In the genomic region with DNA sequence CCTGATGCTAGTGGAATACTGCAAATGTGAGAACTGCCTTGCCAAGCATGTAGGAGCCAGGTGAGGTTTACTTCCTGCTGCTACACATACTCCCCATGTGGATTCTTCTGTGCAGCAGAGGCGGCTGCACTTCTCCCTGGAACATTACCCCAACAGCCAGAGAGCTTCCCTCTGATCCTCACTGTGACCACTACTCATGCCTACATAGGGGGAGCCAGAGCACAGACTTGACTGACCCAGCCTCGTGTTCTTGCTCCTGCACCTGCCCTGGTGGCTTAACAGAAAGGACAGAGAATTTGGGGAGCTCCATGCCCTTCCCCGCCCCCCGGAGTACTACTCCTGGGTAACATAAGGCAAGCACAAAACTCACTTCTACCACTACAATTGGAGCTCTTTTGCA, we compare ENCODE assay signal across 27 cellular contexts. TPM values are rescaled to one million over a fixed set of nuclear protein-coding genes. Genes with fewer than 3 reads are reported as not detected.
"Had no signal": no experiment of that assay in that cellular context is flagged by ENCODE, and none has a peak within 500 bp of the region (broad histone marks: within the 10 kb centered on the region; RNA-seq: fewer than 3 reads in every experiment).

No MANE protein-coding gene starts in this region.

- H2AFZ ChIP-seq: parathyroid adenoma had no signal

- H3K36me3 ChIP-seq: breast epithelium, esophagus muscularis mucosa, heart left ventricle, stomach, thyroid gland had no signal

- H3K4me3 Mint-ChIP-seq: activated T-cell treated with anti-CD3 and anti-CD28 coated beads, Interleukin-2, amount 50 U/mL, for 72 hours; mesothelial cell of epicardium; naive B cell; nephron progenitor cell; stimulated activated naive B cell treated with anti-CD40 and anti-IgM and Interleukin-4, amounts not matched to agents 10 μg/mL and 1 μg/mL and 100 μg/mL, for 72 hours had no signal

- H3K4me1 Mint-ChIP-seq: mesothelial cell of epicardium; naive B cell; nephron progenitor cell; stimulated activated naive B cell treated with anti-CD40 and anti-IgM and Interleukin-4, amounts not matched to agents 10 μg/mL and 1 μg/mL and 100 μg/mL, for 72 hours had no signal

- H3K27ac ChIP-seq: breast epithelium, esophagus muscularis mucosa, foreskin keratinocyte, heart left ventricle, parathyroid adenoma, psoas muscle, stomach, thyroid gland had no signal

- H3K4me2 ChIP-seq: smooth muscle cell had no signal

- H3K27me3 ChIP-seq: breast epithelium, esophagus muscularis mucosa, foreskin keratinocyte, heart left ventricle, stomach, thyroid gland had no signal

- H3K9ac ChIP-seq: parathyroid adenoma had no signal

- H3K4me1 ChIP-seq: breast epithelium, esophagus muscularis mucosa, foreskin keratinocyte, parathyroid adenoma, psoas muscle, stomach, thyroid gland had no signal

- DNase-seq: activated CD4-positive, alpha-beta T cell treated with anti-CD3 and anti-CD28 coated beads for 4 hours; activated CD4-positive, alpha-beta T cell treated with anti-CD3 and anti-CD28 coated beads, Interleukin-2, amount 50 U/mL, for 4 hours; activated naive CD4-positive, alpha-beta T cell; activated T-cell treated with anti-CD3 and anti-CD28 coated beads for 4 hours; activated T-cell treated with anti-CD3 and anti-CD28 coated beads, Interleukin-2, amount 50 U/mL, for 72 hours; central memory CD4-positive, alpha-beta T cell; foreskin keratinocyte; heart left ventricle; hypothalamus; left cardiac atrium; left ventricle myocardium superior; naive B cell; nephron progenitor cell; psoas muscle; stimulated activated CD4-positive, alpha-beta T cell treated with anti-CD3 and anti-CD28 coated beads, Interleukin-2, amount 100 ng/mL, for 24 hours; stimulated activated naive B cell treated with anti-CD40 and anti-IgM and Interleukin-4, amounts not matched to agents 10 μg/mL and 1 μg/mL and 100 μg/mL, for 72 hours; stomach; thyroid gland had no signal

- FAIRE-seq: keratinocyte had no signal

- ATAC-seq: activated naive CD4-positive, alpha-beta T cell treated with anti-CD3 and anti-CD28 coated beads, Interleukin-2, amount 50 U/mL, for 72 hours; activated T-cell treated with anti-CD3 and anti-CD28 coated beads, Interleukin-2, amount 50 U/mL, for 72 hours; foreskin keratinocyte; heart left ventricle; left cardiac atrium; left ventricle myocardium superior; psoas muscle; stimulated activated naive B cell treated with anti-CD40 and anti-IgM and Interleukin-4, amounts not matched to agents 10 μg/mL and 1 μg/mL and 100 μg/mL, for 72 hours had no signal

- H3K27ac Mint-ChIP-seq: activated naive CD4-positive, alpha-beta T cell treated with anti-CD3 and anti-CD28 coated beads, Interleukin-2, amount 50 U/mL, for 72 hours; activated T-cell treated with anti-CD3 and anti-CD28 coated beads, Interleukin-2, amount 50 U/mL, for 72 hours; mesothelial cell of epicardium; naive B cell; nephron progenitor cell; stimulated activated naive B cell treated with anti-CD40 and anti-IgM and Interleukin-4, amounts not matched to agents 10 μg/mL and 1 μg/mL and 100 μg/mL, for 72 hours had no signal

- H3K4me3 ChIP-seq: breast epithelium, esophagus muscularis mucosa, heart left ventricle, psoas muscle, smooth muscle cell, stomach, thyroid gland had no signal

- H3K79me2 ChIP-seq: parathyroid adenoma had no signal

- H3K36me3 Mint-ChIP-seq: activated naive CD4-positive, alpha-beta T cell treated with anti-CD3 and anti-CD28 coated beads, Interleukin-2, amount 50 U/mL, for 72 hours; mesothelial cell of epicardium; naive B cell; stimulated activated naive B cell treated with anti-CD40 and anti-IgM and Interleukin-4, amounts not matched to agents 10 μg/mL and 1 μg/mL and 100 μg/mL, for 72 hours had no signal

- H3K9me3 ChIP-seq: breast epithelium, esophagus muscularis mucosa, psoas muscle, stomach, thyroid gland had no signal

- H3K27me3 Mint-ChIP-seq: naive B cell; stimulated activated naive B cell treated with anti-CD40 and anti-IgM and Interleukin-4, amounts not matched to agents 10 μg/mL and 1 μg/mL and 100 μg/mL, for 72 hours had no signal

RNA-seq across cellular contexts. Expression of a gene that starts 38.4 kb away (rescaled TPM):
- total RNA-seq: activated naive CD4-positive, alpha-beta T cell treated with anti-CD3 and anti-CD28 coated beads, Interleukin-2, amount 50 U/mL, for 72 hours; activated T-cell treated with anti-CD3 and anti-CD28 coated beads, Interleukin-2, amount 50 U/mL, for 72 hours; breast epithelium; esophagus muscularis mucosa; foreskin keratinocyte; heart left ventricle; left cardiac atrium; left ventricle myocardium superior; lung microvascular endothelial cell; mesothelial cell of epicardium; psoas muscle; smooth muscle cell; stomach; thyroid gland; ureter had no signal
- polyA plus RNA-seq: foreskin keratinocyte, heart left ventricle, keratinocyte, psoas muscle, smooth muscle cell, stomach had no signal

RNA-seq across cellular contexts. Expression of a gene that starts 52.0 kb away (rescaled TPM):
- total RNA-seq: activated naive CD4-positive, alpha-beta T cell treated with anti-CD3 and anti-CD28 coated beads, Interleukin-2, amount 50 U/mL, for 72 hours; activated T-cell treated with anti-CD3 and anti-CD28 coated beads, Interleukin-2, amount 50 U/mL, for 72 hours; breast epithelium; esophagus muscularis mucosa; foreskin keratinocyte; heart left ventricle; left cardiac atrium; left ventricle myocardium superior; lung microvascular endothelial cell; mesothelial cell of epicardium; psoas muscle; smooth muscle cell; stomach; thyroid gland; ureter had no signal
- polyA plus RNA-seq: foreskin keratinocyte, heart left ventricle, keratinocyte, psoas muscle, smooth muscle cell, stomach had no signal
